Comparison of ENCODE assay signal across 8 cellular contexts in the genomic region with DNA sequence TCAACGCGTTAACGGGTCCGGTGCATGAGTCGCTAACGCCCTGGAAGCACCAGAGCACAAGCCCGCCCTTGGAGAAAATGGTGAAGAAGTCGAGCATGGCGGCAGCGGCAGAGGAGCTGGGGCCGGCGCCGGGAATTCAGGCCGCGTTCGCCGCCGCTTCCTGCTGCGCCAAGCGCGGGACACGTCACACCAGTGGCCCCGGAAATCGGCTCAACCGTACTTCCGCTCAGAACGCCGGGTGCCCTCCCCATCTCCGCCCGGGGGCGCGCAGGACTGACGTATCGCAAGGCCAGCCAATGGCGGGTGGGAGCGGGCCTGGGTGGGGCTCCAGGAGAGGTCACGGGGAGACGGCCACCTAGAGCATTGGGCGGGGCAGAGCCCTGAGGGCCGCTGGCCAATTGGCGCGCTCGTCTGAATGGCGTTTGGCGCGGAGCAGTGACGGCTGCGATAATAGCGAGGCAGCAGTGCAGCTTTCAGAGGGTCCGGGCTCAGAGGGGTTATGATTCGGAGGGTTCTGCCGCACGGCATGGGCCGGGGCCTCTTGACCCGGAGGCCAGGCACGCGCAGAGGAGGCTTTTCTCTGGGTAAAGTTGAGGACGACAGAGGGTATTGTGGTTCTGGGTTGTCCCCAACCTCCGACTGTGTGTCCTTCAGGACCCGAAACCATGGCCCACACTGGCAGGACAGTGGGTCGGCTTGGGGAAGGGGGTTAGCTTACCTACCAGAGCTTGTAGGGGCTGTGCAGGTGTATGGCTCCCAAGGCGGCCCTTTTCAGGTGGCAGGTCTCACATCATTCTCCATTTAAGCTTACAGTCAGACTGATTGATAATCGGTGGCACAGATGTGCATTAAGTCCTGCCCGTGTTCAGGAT. TPM values are rescaled to one million over a fixed set of nuclear protein-coding genes. Genes with fewer than 3 reads are reported as not detected.
DNase-seq lines count a peak whose midpoint lies in the region; ATAC-seq, FAIRE-seq and TF ChIP-seq lines count a peak whose summit lies in the region.

A gene (plus strand): TSS at position 447 of the 872 bp plus-strand sequence. CDS start 53 bp downstream, at position 500.
A gene with protein sequence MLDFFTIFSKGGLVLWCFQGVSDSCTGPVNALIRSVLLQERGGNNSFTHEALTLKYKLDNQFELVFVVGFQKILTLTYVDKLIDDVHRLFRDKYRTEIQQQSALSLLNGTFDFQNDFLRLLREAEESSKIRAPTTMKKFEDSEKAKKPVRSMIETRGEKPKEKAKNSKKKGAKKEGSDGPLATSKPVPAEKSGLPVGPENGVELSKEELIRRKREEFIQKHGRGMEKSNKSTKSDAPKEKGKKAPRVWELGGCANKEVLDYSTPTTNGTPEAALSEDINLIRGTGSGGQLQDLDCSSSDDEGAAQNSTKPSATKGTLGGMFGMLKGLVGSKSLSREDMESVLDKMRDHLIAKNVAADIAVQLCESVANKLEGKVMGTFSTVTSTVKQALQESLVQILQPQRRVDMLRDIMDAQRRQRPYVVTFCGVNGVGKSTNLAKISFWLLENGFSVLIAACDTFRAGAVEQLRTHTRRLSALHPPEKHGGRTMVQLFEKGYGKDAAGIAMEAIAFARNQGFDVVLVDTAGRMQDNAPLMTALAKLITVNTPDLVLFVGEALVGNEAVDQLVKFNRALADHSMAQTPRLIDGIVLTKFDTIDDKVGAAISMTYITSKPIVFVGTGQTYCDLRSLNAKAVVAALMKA (minus strand): TSS at position 188 of the 872 bp plus-strand sequence. CDS start 91 bp downstream, at position 97.

- peak within 1 kb of the TSS; percentile 94 for H3K27ac Mint-ChIP-seq in activated naive CD8-positive, alpha-beta T cell treated with anti-CD3 and anti-CD28 coated beads, Interleukin-2, amount 50 U/mL, for 24 hours

- H3K9me3 ChIP-seq in pancreas (no peaks in the 10 kb centered on the region), tibial artery (no peaks in the 10 kb centered on the region)

- intact Hi-C loops in Right ventricle myocardium inferior (cut with DNase I) (loop anchor here (2.0 to 10.0 kb wide), 3 partner anchors 33 to 364 kb away; a partner anchor contains a TSS), pancreas (cut with DNase I) (no loop called here), tibial artery (cut with DNase I; ENCODE audit: low total_unique reads) (no loop called here)

- H3K4me3 Mint-ChIP-seq in activated naive CD8-positive, alpha-beta T cell treated with anti-CD3 and anti-CD28 coated beads, Interleukin-2, amount 50 U/mL, for 24 hours: peak within 1 kb of the TSS; percentile 97

- WGBS in pancreas, 2 donors: 0% methylated on average over 57 to 64 of the region's 64 CpGs

- peaks cover 38% of the 10 kb centered on the region for H3K4me1 Mint-ChIP-seq in activated naive CD8-positive, alpha-beta T cell treated with anti-CD3 and anti-CD28 coated beads, Interleukin-2, amount 50 U/mL, for 24 hours

- H3K4me1 ChIP-seq in pancreas: peaks cover 4 to 12% (median 10%) of the 10 kb centered on the region in 3 donors
- peaks cover 0 to 17% (median 13%) of the 10 kb centered on the region in 4 donors for H3K4me1 ChIP-seq in tibial artery

- no peaks in the 10 kb centered on the region for H3K27me3 Mint-ChIP-seq in activated naive CD8-positive, alpha-beta T cell treated with anti-CD3 and anti-CD28 coated beads, Interleukin-2, amount 50 U/mL, for 24 hours

- no peaks in the 10 kb centered on the region for H3K9me3 Mint-ChIP-seq in activated naive CD8-positive, alpha-beta T cell treated with anti-CD3 and anti-CD28 coated beads, Interleukin-2, amount 50 U/mL, for 24 hours

- FAIRE-seq in pancreas (lab: Jason Lieb, UNC): peak; percentile 91

- peak within 1 kb of the TSS; percentile 83 to 90 (median 88) for H3K27ac ChIP-seq in pancreas
- H3K27ac ChIP-seq in tibial artery: peak within 1 kb of the TSS; percentile 79 to 88

- peak; percentile 100 for DNase-seq in GM12865 (ENCODE audit: low read depth)
- peak; percentile 93 for DNase-seq in NCI-H1417 treated with DMSO at 0.1 percent for 48 hours (lab: John Stamatoyannopoulos, UW)
- peak; percentile 99 for DNase-seq in SW480 (ENCODE audit: low spot score)
- peak; percentile 99 for DNase-seq in activated naive CD8-positive, alpha-beta T cell treated with anti-CD3 and anti-CD28 coated beads, Interleukin-2, amount 50 U/mL, for 24 hours
- DNase-seq in Right ventricle myocardium inferior (ENCODE audit: missing footprints): peak; percentile 100
- DNase-seq in pancreas: peak; percentile 99 to 100 (median 100)
- DNase-seq in tibial artery: peak; percentile 99 to 100

- TF ChIP-seq CTCF in GM12865 (IDR thresholded peaks at IDR 0.05; ENCODE audit: insufficient read depth, low read depth, low read length, missing control alignments) (no peak), pancreas (IDR thresholded peaks at IDR 0.05) (no peak), tibial artery (IDR thresholded peaks at IDR 0.05) (no peak)

- H3K4me3 ChIP-seq in GM12865 (ENCODE audit: low read depth, low read length) (peak within 1 kb of the TSS; percentile 98), pancreas (peak within 1 kb of the TSS; percentile 52 to 84 (median 76)), tibial artery (peak within 1 kb of the TSS; percentile 80 to 86)

- peak; percentile 99 for ATAC-seq in HG02763 (IDR thresholded peaks at IDR 0.05; ENCODE audit: unreplicated experiment)
- ATAC-seq in activated naive CD8-positive, alpha-beta T cell treated with anti-CD3 and anti-CD28 coated beads, Interleukin-2, amount 50 U/mL, for 24 hours: peak; percentile 99
- ATAC-seq in Right ventricle myocardium inferior: peak; percentile 100
- ATAC-seq in pancreas: peak; percentile 97 to 99 (median 98)

- H3K27me3 ChIP-seq in pancreas (no peaks in the 10 kb centered on the region), tibial artery (no peaks in the 10 kb centered on the region)

- H3K36me3 Mint-ChIP-seq in activated naive CD8-positive, alpha-beta T cell treated with anti-CD3 and anti-CD28 coated beads, Interleukin-2, amount 50 U/mL, for 24 hours (ENCODE audit: low read depth): peaks cover 53% of the 10 kb centered on the region

- H3K36me3 ChIP-seq in pancreas (peaks cover 9 to 33% (median 30%) of the 10 kb centered on the region in 3 donors), tibial artery (peaks cover 30 to 49% (median 35%) of the 10 kb centered on the region in 3 donors)

RNA-seq across cellular contexts. Expression of the first gene that starts in this region (rescaled TPM):
- total RNA-seq in Right ventricle myocardium inferior: 31.6 TPM
- 10 to 100 TPM in 2 of 6 donors, 1 to 10 TPM in 4; 6.3 to 16.3 (median 7.5) TPM for total RNA-seq in pancreas
- polyA plus RNA-seq in pancreas: 10 to 100 TPM; 27.8 to 29.4 TPM

RNA-seq across cellular contexts. Expression of the second gene that starts in this region (rescaled TPM):
- total RNA-seq in Right ventricle myocardium inferior (64.5 TPM), pancreas (100 to 1,000 TPM; 137 to 178 (median 172) TPM)
- 100 to 1,000 TPM in 1 of 2 donors, 10 to 100 TPM in 1; 76.5 to 107 TPM for polyA plus RNA-seq in pancreas

Comparison
In these comparisons a context has a peak if more than half of its experiments do, and no peak if none do; other contexts are left out.
1. Peak in every context shown above with its lines: DNase-seq, ATAC-seq, H3K4me3 ChIP-seq and H3K27ac ChIP-seq.